In genomic region chr5:170278611-170279500, GRCh38 we compare ENCODE assay signal across 1 cellular context.
A peak's percentile ranks its signal among the peaks of the same experiment; 100 is the strongest.
TF ChIP-seq lines count a peak whose summit lies in the region.

No MANE protein-coding gene starts in this region.

TF ChIP-seq in GM12878, 131 proteins besides CTCF, POLR2A, EP300 and RAD21 (continued from another document and continues in another):
- TF ChIP-seq E2F8 (IDR thresholded peaks at IDR 0.05; ENCODE audit: low read depth, partially characterized antibody) (no peak), SUZ12 (IDR thresholded peaks at IDR 0.05; ENCODE audit: unreplicated experiment) (no peak), ZNF687 (IDR thresholded peaks at IDR 0.05) (no peak), RAD51 (IDR thresholded peaks at IDR 0.05) (no peak), CBX3 (IDR thresholded peaks at IDR 0.05; ENCODE audit: borderline replicate concordance, low read depth) (no peak), RELB (IDR thresholded peaks at IDR 0.05; ENCODE audit: low read depth) (peak; percentile 53; the same call in 1 of the 2 replicates), ATF3 (IDR thresholded peaks at IDR 0.05; ENCODE audit: borderline replicate concordance, extremely low read depth, low read depth, low read length) (no peak), MEF2A (IDR thresholded peaks at IDR 0.05; ENCODE audit: insufficient read depth, low read depth, low read length) (peak; percentile 79), CREB1 (IDR thresholded peaks at IDR 0.05; ENCODE audit: low read depth) (0 out of 2 replicates have a peak, but pooled peaks have one; percentile 15), NR2C2 (IDR thresholded peaks at IDR 0.05; ENCODE audit: borderline replicate concordance, control insufficient read depth, insufficient read length, low read depth) (no peak), ZNF217 (IDR thresholded peaks at IDR 0.05) (no peak), HSF1 (IDR thresholded peaks at IDR 0.05; ENCODE audit: low read depth, low read length) (no peak), PBX3 (IDR thresholded peaks at IDR 0.05; ENCODE audit: insufficient replicate concordance, low read depth, low read length) (no peak), PML (IDR thresholded peaks at IDR 0.05; ENCODE audit: low read length) (no peak), NFIC (IDR thresholded peaks at IDR 0.05; ENCODE audit: low read depth, low read length) (peak; percentile 67), ZBTB33 (IDR thresholded peaks at IDR 0.05) (no peak), HDGF (IDR thresholded peaks at IDR 0.05) (0 out of 2 replicates have a peak, but pooled peaks have one; percentile 84), STAT1 (conservative IDR thresholded peaks at IDR 0.05) (no peak), NFYA (IDR thresholded peaks at IDR 0.05; ENCODE audit: borderline replicate concordance, low read depth, low read length) (no peak), MAX (IDR thresholded peaks at IDR 0.05; ENCODE audit: low read depth, low read length) (no peak), TARDBP (IDR thresholded peaks at IDR 0.05; ENCODE audit: borderline replicate concordance) (no peak), EED (IDR thresholded peaks at IDR 0.05; ENCODE audit: low read depth) (peak; percentile 87), CHD2 (IDR thresholded peaks at IDR 0.05; ENCODE audit: borderline replicate concordance, low read depth, low read length) (no peak), KLF5 (IDR thresholded peaks at IDR 0.05; ENCODE audit: partially characterized antibody) (no peak), ESRRA (IDR thresholded peaks at IDR 0.05; ENCODE audit: low read length) (no peak), RELA (IDR thresholded peaks at IDR 0.05; ENCODE audit: borderline replicate concordance, partially characterized antibody) (no peak), NR2F1 (conservative IDR thresholded peaks at IDR 0.05) (peak; percentile 75; the same call in 1 of the 2 replicates), SMARCA5 (IDR thresholded peaks at IDR 0.05) (no peak), ZNF592 (IDR thresholded peaks at IDR 0.05) (no peak), FOXK2 (IDR thresholded peaks at IDR 0.05) (no peak), ZBTB11 (CRISPR knock-in tag; IDR thresholded peaks at IDR 0.05) (no peak), SMAD5 (IDR thresholded peaks at IDR 0.05; ENCODE audit: low read depth) (no peak), RFX5 (IDR thresholded peaks at IDR 0.05; ENCODE audit: low read depth, low read length) (no peak)
